In the genomic region with DNA sequence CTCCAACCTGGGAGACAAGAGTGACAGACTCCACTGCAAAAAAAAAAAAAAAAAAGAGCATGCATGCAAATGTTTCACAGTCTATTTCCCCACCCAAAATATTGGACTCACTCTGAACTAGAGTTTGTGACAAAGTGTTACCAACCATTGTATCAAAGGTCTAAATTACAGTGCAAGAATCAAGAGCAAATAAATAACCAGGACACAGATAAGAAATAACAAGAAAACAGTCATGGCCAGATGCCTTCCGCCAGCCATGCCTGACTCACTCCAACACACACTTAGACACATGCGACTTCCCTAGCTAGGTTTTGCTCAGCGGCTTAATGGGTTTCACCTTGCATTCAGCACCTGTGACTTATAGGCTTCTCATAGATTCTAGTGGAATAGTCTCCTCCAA, we compare ENCODE assay signal across 23 cellular contexts.
A peak's percentile ranks its signal among the peaks of the same experiment; 100 is the strongest.
DNase-seq lines count a peak whose midpoint lies in the region; ATAC-seq, FAIRE-seq and TF ChIP-seq lines count a peak whose summit lies in the region.
"Had no signal": no experiment of that assay in that cellular context is flagged by ENCODE, and none has a peak within 500 bp of the region (broad histone marks: within the 10 kb centered on the region; RNA-seq: fewer than 3 reads in every experiment).

No MANE protein-coding gene starts in this region.

- H3K36me3 ChIP-seq in adipocyte (ENCODE audit: control insufficient read depth, insufficient read depth, low read length, severe bottlenecking), result no peaks in the 10 kb centered on the region
- H3K36me3 ChIP-seq in HepG2 (replicated peaks in 1 of 2; ENCODE audit: control insufficient read depth in 1 of 2, insufficient read depth in 2 of 2, low read length in 2 of 2), result no peaks in the 10 kb centered on the region
- H3K36me3 ChIP-seq: BLaER1 treated with 17β-estradiol and CSF1 and Interleukin-3, amounts not matched to agents 10 nM and 100 nM had no signal

- no peak for ATAC-seq in HepG2
- ATAC-seq in HG03354 (IDR thresholded peaks at IDR 0.05; ENCODE audit: poor library complexity, severe bottlenecking, unreplicated experiment), result no peak
- no peak for ATAC-seq in T-cell (replicated peaks in 1 of 4)
- ATAC-seq: A549, K562 had no signal

- intact Hi-C loops in HepG2 (cut with micrococcal nuclease; ENCODE audit: unreplicated experiment), result no loop called here

- DNase-seq in adipocyte (ENCODE audit: low read depth) (no peak), HepG2 (ENCODE audit: low spot score) (no peak), progenitor cell of endocrine pancreas (ENCODE audit: low spot score, unreplicated experiment) (no peak), T-helper 9 cell (no peak), T-cell (no peak), NCI-H446 treated with DMSO at 0.1 percent for 48 hours (lab: John Stamatoyannopoulos, UW) (no peak)
- DNase-seq: AML-193; CD4-positive, alpha-beta T cell; DMS 273 treated with DMSO at 0.1 percent for 48 hours; DND-41; Kasumi-1; NCI-H1092 treated with DMSO at 0.1 percent for 48 hours; NCI-H1436; NCI-H187; NCI-H524 treated with DMSO at 0.1 percent for 48 hours; NCI-H774; SK-N-SH had no signal

- H3K9ac ChIP-seq in adipocyte (ENCODE audit: low read length) (peak overlapping the region; percentile 10), HepG2 (ENCODE audit: insufficient read depth, low read depth, low read length) (no peak overlapping the region)
- H3K9ac ChIP-seq: BLaER1 treated with 17β-estradiol and CSF1 and Interleukin-3, amounts not matched to agents 10 nM and 100 nM; SK-N-SH had no signal

- H3K36me3 Mint-ChIP-seq in progenitor cell of endocrine pancreas (ENCODE audit: insufficient read depth) (no peaks in the 10 kb centered on the region), T-cell (no peaks in the 10 kb centered on the region)

- WGBS in HepG2 (ENCODE audit: low lambda C conversion rate), result 94% methylated on average over 3 of the region's 3 CpGs

- H3K27me3 ChIP-seq in adipocyte (replicated peaks; ENCODE audit: control insufficient read depth, insufficient read depth, low read length), result no peaks in the 10 kb centered on the region
- H3K27me3 ChIP-seq in HepG2 (ENCODE audit: control insufficient read depth in 1 of 2, insufficient read depth in 2 of 2, low read length in 2 of 2), result no peaks in the 10 kb centered on the region
- H3K27me3 ChIP-seq: BLaER1 treated with 17β-estradiol and CSF1 and Interleukin-3, amounts not matched to agents 10 nM and 100 nM had no signal

- H2AFZ ChIP-seq in HepG2 (ENCODE audit: low read length), result no peak overlapping the region

- H3K9me3 ChIP-seq in adipocyte (ENCODE audit: control insufficient read depth, low read length), result no peaks in the 10 kb centered on the region
- no peaks in the 10 kb centered on the region for H3K9me3 ChIP-seq in HepG2 (ENCODE audit: low read length)
- H3K9me3 ChIP-seq: A549; BLaER1 treated with 17β-estradiol and CSF1 and Interleukin-3, amounts not matched to agents 10 nM and 100 nM; SK-N-SH had no signal

- BruUV-seq in HepG2 (replicated peaks; lab: Mats Ljungman, UMichigan), result no TSS peak

- TF ChIP-seq EP300 in HepG2 (IDR thresholded peaks at IDR 0.05; ENCODE audit: low read depth in 2 of 2, low read length in 2 of 2) (no peak), HepG2 (CRISPR knock-in tag; IDR thresholded peaks at IDR 0.05; ENCODE audit: borderline replicate concordance) (no peak)

- H3K4me2 ChIP-seq in HepG2 (ENCODE audit: low read depth, low read length), result no peak overlapping the region
- H3K4me2 ChIP-seq: A549; BLaER1 treated with 17β-estradiol and CSF1 and Interleukin-3, amounts not matched to agents 10 nM and 100 nM; SK-N-SH had no signal

- H3K4me3 ChIP-seq in adipocyte (ENCODE audit: low read length) (no peak overlapping the region), HepG2 (replicated peaks in 1 of 3; ENCODE audit: insufficient read depth in 1 of 3, low read depth in 2 of 3, low read length in 3 of 3) (no peak overlapping the region)
- H3K4me3 ChIP-seq: A549; BLaER1 treated with 17β-estradiol and CSF1 and Interleukin-3, amounts not matched to agents 10 nM and 100 nM; K562 had no signal

- CTCF ChIA-PET in HepG2 (lab: Yijun Ruan, JAX; ENCODE audit: low intra/inter-chr PET ratio, low total read pairs) (no interaction called here), T-cell (lab: Charles Lee) (interaction anchor here in 1 of 2 donors (0.6 kb wide), 1 partner anchor 144 kb away, joined by 3 read pairs; no protein-coding TSS in a partner anchor)

- no peak overlapping the region for H3K27ac ChIP-seq in HepG2 (ENCODE audit: extremely low read length, insufficient read depth, low read length)
- H3K27ac ChIP-seq: A549; BLaER1 treated with 17β-estradiol and CSF1 and Interleukin-3, amounts not matched to agents 10 nM and 100 nM had no signal

- H3K27ac Mint-ChIP-seq in progenitor cell of endocrine pancreas, result peak overlapping the region; percentile 17
- H3K27ac Mint-ChIP-seq in T-cell, result no peak overlapping the region
- H3K27ac Mint-ChIP-seq: CD4-positive, alpha-beta T cell had no signal

- H3K4me3 Mint-ChIP-seq in progenitor cell of endocrine pancreas (ENCODE audit: low read depth) (no peak overlapping the region), T-cell (no peak overlapping the region)
- H3K4me3 Mint-ChIP-seq: CD4-positive, alpha-beta T cell had no signal

- no peaks in the 10 kb centered on the region for H3K79me2 ChIP-seq in HepG2 (ENCODE audit: insufficient read depth, low read length)

- no peak for FAIRE-seq in HepG2 (lab: Jason Lieb, UNC)
- FAIRE-seq: A549, GM19239, H54, K562 had no signal

- no peak for TF ChIP-seq POLR2A in HepG2 (IDR thresholded peaks at IDR 0.05; ENCODE audit: insufficient read depth in 1 of 2, low read depth in 2 of 2, low read length in 2 of 2)

- POLR2A ChIA-PET in HepG2 (lab: Yijun Ruan, JAX), result no interaction called here
- POLR2A ChIA-PET in T-cell (lab: Charles Lee), result no interaction called here

- H4K20me1 ChIP-seq in HepG2 (ENCODE audit: insufficient read depth, low read length), result no peaks in the 10 kb centered on the region
- H4K20me1 ChIP-seq: BLaER1 treated with 17β-estradiol and CSF1 and Interleukin-3, amounts not matched to agents 10 nM and 100 nM had no signal

- H3K9me3 Mint-ChIP-seq in progenitor cell of endocrine pancreas (ENCODE audit: low read depth) (peaks cover 4% of the 10 kb centered on the region), T-cell (no peaks in the 10 kb centered on the region)
- H3K9me3 Mint-ChIP-seq: CD4-positive, alpha-beta T cell had no signal

- peaks cover 40% of the 10 kb centered on the region for H3K4me1 Mint-ChIP-seq in progenitor cell of endocrine pancreas (ENCODE audit: low read depth)
- no peaks in the 10 kb centered on the region for H3K4me1 Mint-ChIP-seq in T-cell

- in situ Hi-C loops in HepG2 (cut with HindIII; ENCODE audit: extremely low pct_ligation_motif_present, low pct_unique_long_range_greater_than_20kb), result no loop called here

- H3K4me1 ChIP-seq in adipocyte (ENCODE audit: control insufficient read depth, insufficient read depth, low read length), result peaks cover 26% of the 10 kb centered on the region
- peaks cover 74% of the 10 kb centered on the region for H3K4me1 ChIP-seq in HepG2 (ENCODE audit: insufficient read depth, low read length)
- H3K4me1 ChIP-seq: BLaER1 treated with 17β-estradiol and CSF1 and Interleukin-3, amounts not matched to agents 10 nM and 100 nM had no signal

- no peaks in the 10 kb centered on the region for H3K27me3 Mint-ChIP-seq in progenitor cell of endocrine pancreas
- peaks cover 0 to 9% of the 10 kb centered on the region in 2 donors for H3K27me3 Mint-ChIP-seq in T-cell

- TF ChIP-seq CTCF in HepG2 (CRISPR knock-in tag; IDR thresholded peaks at IDR 0.05) (no peak), progenitor cell of endocrine pancreas (IDR thresholded peaks at IDR 0.05; ENCODE audit: unreplicated experiment) (no peak)

- TF ChIP-seq RAD21 in HepG2 (CRISPR knock-in tag; IDR thresholded peaks at IDR 0.05), result no peak

TF ChIP-seq in HepG2, 621 proteins besides CTCF, POLR2A, EP300 and RAD21:
- TF ChIP-seq FOXK2 (IDR thresholded peaks at IDR 0.05) (no peak), ZBTB38 (CRISPR knock-in tag; IDR thresholded peaks at IDR 0.05) (0 out of 2 replicates have a peak, but pooled peaks have one; percentile 18)
- TF ChIP-seq, protein P1, sequence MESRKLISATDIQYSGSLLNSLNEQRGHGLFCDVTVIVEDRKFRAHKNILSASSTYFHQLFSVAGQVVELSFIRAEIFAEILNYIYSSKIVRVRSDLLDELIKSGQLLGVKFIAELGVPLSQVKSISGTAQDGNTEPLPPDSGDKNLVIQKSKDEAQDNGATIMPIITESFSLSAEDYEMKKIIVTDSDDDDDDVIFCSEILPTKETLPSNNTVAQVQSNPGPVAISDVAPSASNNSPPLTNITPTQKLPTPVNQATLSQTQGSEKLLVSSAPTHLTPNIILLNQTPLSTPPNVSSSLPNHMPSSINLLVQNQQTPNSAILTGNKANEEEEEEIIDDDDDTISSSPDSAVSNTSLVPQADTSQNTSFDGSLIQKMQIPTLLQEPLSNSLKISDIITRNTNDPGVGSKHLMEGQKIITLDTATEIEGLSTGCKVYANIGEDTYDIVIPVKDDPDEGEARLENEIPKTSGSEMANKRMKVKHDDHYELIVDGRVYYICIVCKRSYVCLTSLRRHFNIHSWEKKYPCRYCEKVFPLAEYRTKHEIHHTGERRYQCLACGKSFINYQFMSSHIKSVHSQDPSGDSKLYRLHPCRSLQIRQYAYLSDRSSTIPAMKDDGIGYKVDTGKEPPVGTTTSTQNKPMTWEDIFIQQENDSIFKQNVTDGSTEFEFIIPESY (CRISPR knock-in tag; IDR thresholded peaks at IDR 0.05), result peak; percentile 39; the same call in 1 of the 2 replicates
